Comparison of ENCODE assay signal across 12 cellular contexts in genomic region chr6:156948807-156949206, GRCh38.
A peak's percentile ranks its signal among the peaks of the same experiment; 100 is the strongest.
DNase-seq lines count a peak whose midpoint lies in the region; ATAC-seq, FAIRE-seq and TF ChIP-seq lines count a peak whose summit lies in the region.
"Had no signal": no experiment of that assay in that cellular context is flagged by ENCODE, and none has a peak within 500 bp of the region (broad histone marks: within the 10 kb centered on the region; RNA-seq: fewer than 3 reads in every experiment).

No MANE protein-coding gene starts in this region.

- no peak overlapping the region for H3K14ac ChIP-seq in neuronal stem cell (ENCODE audit: low read length)

- no peak for FAIRE-seq in astrocyte (lab: Jason Lieb, UNC)
- FAIRE-seq: islet of Langerhans had no signal

- H3K4me3 ChIP-seq in astrocyte (ENCODE audit: insufficient read depth, low read depth, low read length) (no peak overlapping the region), neuronal stem cell (ENCODE audit: low read length in 2 of 2) (no peak overlapping the region), esophagus muscularis mucosa (no peak overlapping the region)

- H3K4me1 Mint-ChIP-seq in HFFc6 (ENCODE audit: low read depth) (peaks cover 80% of the 10 kb centered on the region), astrocyte (ENCODE audit: low read depth, unreplicated experiment) (peaks cover 61% of the 10 kb centered on the region)
- H3K4me1 Mint-ChIP-seq in T-helper 2 cell treated with Interferon-gamma antibody and Interleukin-4, amounts not matched to agents 5 μg/mL and 100 μg/mL, for 36 hours (ENCODE audit: low read depth): peaks cover 25% of the 10 kb centered on the region

- peaks cover 6% of the 10 kb centered on the region for H3K79me1 ChIP-seq in neuronal stem cell (ENCODE audit: low read depth, low read length)

- peaks cover 21% of the 10 kb centered on the region for H4K20me1 ChIP-seq in astrocyte (ENCODE audit: insufficient read depth, low read length)

- H3K4me1 ChIP-seq in astrocyte (ENCODE audit: insufficient read depth, low read length) (peaks cover 46% of the 10 kb centered on the region), neuronal stem cell (ENCODE audit: control insufficient read depth in 2 of 2, insufficient read depth in 1 of 2, low read depth in 1 of 2, low read length in 2 of 2) (peaks cover 9 to 21% of the 10 kb centered on the region in 2 donors), esophagus muscularis mucosa (peaks cover 33 to 78% (median 65%) of the 10 kb centered on the region in 4 donors)

- no peak overlapping the region for H2BK12ac ChIP-seq in neuronal stem cell (ENCODE audit: low read length)

- WGBS in neuronal stem cell (ENCODE audit: extremely low coverage in 2 of 2, insufficient read length in 2 of 2, insufficient replicate concordance in 1 of 2), 2 donors: no CpG with 5 or more reads among the region's 2 CpGs
- WGBS in esophagus muscularis mucosa: 67% methylated on average over 2 of the region's 2 CpGs

- H4K91ac ChIP-seq in neuronal stem cell (ENCODE audit: low read depth, low read length, poor library complexity): no peak overlapping the region

- no peaks in the 10 kb centered on the region for H3K36me3 ChIP-seq in astrocyte (ENCODE audit: insufficient read depth, low read length)
- no peaks in the 10 kb centered on the region for H3K36me3 ChIP-seq in neuronal stem cell (replicated peaks in 1 of 2; ENCODE audit: control insufficient read depth in 2 of 2, insufficient read depth in 2 of 2, low read length in 2 of 2)
- no peaks in the 10 kb centered on the region for H3K36me3 ChIP-seq in esophagus muscularis mucosa

- no peaks in the 10 kb centered on the region; the same call in none of the 2 replicates for H3K27me3 Mint-ChIP-seq in HFFc6 (ENCODE audit: insufficient read depth)
- H3K27me3 Mint-ChIP-seq in astrocyte (ENCODE audit: low read depth, unreplicated experiment): no peaks in the 10 kb centered on the region
- H3K27me3 Mint-ChIP-seq in T-helper 2 cell treated with Interferon-gamma antibody and Interleukin-4, amounts not matched to agents 5 μg/mL and 100 μg/mL, for 36 hours (ENCODE audit: low read depth): no peaks in the 10 kb centered on the region
- H3K27me3 Mint-ChIP-seq: CD4-positive, CD25-positive, alpha-beta regulatory T cell had no signal

- peak; percentile 48 for TF ChIP-seq CTCF in HFFc6 (IDR thresholded peaks at IDR 0.05)
- no peak for TF ChIP-seq CTCF in astrocyte (IDR thresholded peaks at IDR 0.05; ENCODE audit: insufficient read depth, low read depth, low read length)
- TF ChIP-seq CTCF in esophagus muscularis mucosa (IDR thresholded peaks at IDR 0.05): no peak

- no peak overlapping the region for H2BK15ac ChIP-seq in neuronal stem cell (ENCODE audit: low read length)

- H3K27me3 ChIP-seq in astrocyte (ENCODE audit: insufficient read depth, low read length): no peaks in the 10 kb centered on the region
- no peaks in the 10 kb centered on the region for H3K27me3 ChIP-seq in neuronal stem cell (ENCODE audit: control insufficient read depth in 3 of 3, insufficient read depth in 3 of 3, low read depth in 1 of 3, low read length in 3 of 3)
- no peaks in the 10 kb centered on the region for H3K27me3 ChIP-seq in esophagus muscularis mucosa

- no peak overlapping the region for H3K23ac ChIP-seq in neuronal stem cell (ENCODE audit: low read depth, low read length, poor library complexity)

- H3K9me3 Mint-ChIP-seq in HFFc6: no peaks in the 10 kb centered on the region
- H3K9me3 Mint-ChIP-seq in astrocyte (ENCODE audit: unreplicated experiment): no peaks in the 10 kb centered on the region
- H3K9me3 Mint-ChIP-seq in T-helper 2 cell treated with Interferon-gamma antibody and Interleukin-4, amounts not matched to agents 5 μg/mL and 100 μg/mL, for 36 hours: no peaks in the 10 kb centered on the region
- H3K9me3 Mint-ChIP-seq: CD4-positive, CD25-positive, alpha-beta regulatory T cell had no signal

- peak; percentile 16 for ATAC-seq in left colon

- H3K79me2 ChIP-seq in astrocyte (ENCODE audit: insufficient read depth, low read length): peaks cover 78% of the 10 kb centered on the region

- H3K9me3 ChIP-seq in astrocyte (ENCODE audit: insufficient read depth, low read depth, low read length) (no peaks in the 10 kb centered on the region), neuronal stem cell (replicated peaks in 1 of 2; ENCODE audit: control insufficient read depth in 2 of 2, insufficient read depth in 1 of 2, low read depth in 1 of 2, low read length in 2 of 2) (no peaks in the 10 kb centered on the region), esophagus muscularis mucosa (no peaks in the 10 kb centered on the region)

- DNase-seq in ACHN (peak; percentile 77), HFFc6 (peak; percentile 85), astrocyte (ENCODE audit: low read depth) (peak; percentile 96), left colon (no peak), neuronal stem cell (ENCODE audit: low spot score) (no peak), NCI-H446 treated with DMSO at 0.1 percent for 48 hours (lab: John Stamatoyannopoulos, UW) (no peak), esophagus muscularis mucosa (ENCODE audit: extremely low spot score) (no peak)
- DNase-seq in T-helper 2 cell treated with Interferon-gamma antibody and Interleukin-4, amounts not matched to agents 5 μg/mL and 100 μg/mL, for 36 hours (ENCODE audit: low spot score): no peak
- DNase-seq: activated CD4-positive, alpha-beta T cell treated with anti-CD3 and anti-CD28 coated beads for 1 hour; CD4-positive, CD25-positive, alpha-beta regulatory T cell; central memory CD4-positive, alpha-beta T cell had no signal

- no peak for TF ChIP-seq EP300 in esophagus muscularis mucosa (IDR thresholded peaks at IDR 0.05)

- H4K8ac ChIP-seq in neuronal stem cell (ENCODE audit: low read depth, low read length): no peak overlapping the region

- H3K4me3 Mint-ChIP-seq in HFFc6 (peak overlapping the region; percentile 70), astrocyte (ENCODE audit: unreplicated experiment) (peak overlapping the region; percentile 51)
- H3K4me3 Mint-ChIP-seq in T-helper 2 cell treated with Interferon-gamma antibody and Interleukin-4, amounts not matched to agents 5 μg/mL and 100 μg/mL, for 36 hours: no peak overlapping the region

- H3K9ac ChIP-seq in astrocyte (ENCODE audit: low read length) (peak overlapping the region; percentile 67), neuronal stem cell (ENCODE audit: low read depth, low read length, poor library complexity) (no peak overlapping the region)

- H3K27ac Mint-ChIP-seq in HFFc6: peak overlapping the region; percentile 87
- H3K27ac Mint-ChIP-seq in astrocyte (ENCODE audit: unreplicated experiment): peak overlapping the region; percentile 90
- no peak overlapping the region for H3K27ac Mint-ChIP-seq in T-helper 2 cell treated with Interferon-gamma antibody and Interleukin-4, amounts not matched to agents 5 μg/mL and 100 μg/mL, for 36 hours

- in situ Hi-C loops in ACHN (cut with HindIII; ENCODE audit: low pct_ligation_motif_present, low pct_unique_long_range_greater_than_20kb, low sequenced_read_pairs): no loop called here

- H2BK5ac ChIP-seq in neuronal stem cell (ENCODE audit: low read length): no peak overlapping the region

- H2BK120ac ChIP-seq in neuronal stem cell (ENCODE audit: low read depth, low read length): no peak overlapping the region

- TF ChIP-seq POLR2A in esophagus muscularis mucosa (IDR thresholded peaks at IDR 0.05; ENCODE audit: low read depth): no peak

- H3K36me3 Mint-ChIP-seq in HFFc6 (ENCODE audit: low read depth) (no peaks in the 10 kb centered on the region), astrocyte (ENCODE audit: low read depth, unreplicated experiment) (no peaks in the 10 kb centered on the region)
- H3K36me3 Mint-ChIP-seq in T-helper 2 cell treated with Interferon-gamma antibody and Interleukin-4, amounts not matched to agents 5 μg/mL and 100 μg/mL, for 36 hours (ENCODE audit: low read depth): no peaks in the 10 kb centered on the region

- H3K27ac ChIP-seq in astrocyte (ENCODE audit: low read depth, low read length): peak overlapping the region; percentile 84
- no peak overlapping the region for H3K27ac ChIP-seq in neuronal stem cell (replicated peaks; ENCODE audit: low read length)
- peak overlapping the region in 2 of 4 donors; percentile 14 to 24 for H3K27ac ChIP-seq in esophagus muscularis mucosa (replicated peaks in 1 of 4)

- H3K4ac ChIP-seq in neuronal stem cell (ENCODE audit: low read length): no peak overlapping the region

- no peak overlapping the region for H2AK5ac ChIP-seq in neuronal stem cell (ENCODE audit: low read depth, low read length)

- H2AFZ ChIP-seq in astrocyte (ENCODE audit: low read depth, low read length): no peak overlapping the region
- no peak overlapping the region for H2AFZ ChIP-seq in neuronal stem cell (ENCODE audit: low read length)

- H3K18ac ChIP-seq in neuronal stem cell (ENCODE audit: low read length): no peak overlapping the region

- intact Hi-C loops in left colon (cut with DNase I, micrococcal nuclease) (no loop called here), esophagus muscularis mucosa (cut with DNase I) (no loop called here)

- H3K4me2 ChIP-seq in astrocyte (ENCODE audit: low read length) (peak overlapping the region; percentile 70), neuronal stem cell (ENCODE audit: insufficient read depth, low read length, poor library complexity, severe bottlenecking) (no peak overlapping the region)

Comparison
In these comparisons a context has a peak if more than half of its experiments do, and no peak if none do; other contexts are left out.
1. DNase-seq: peak in ACHN (single experiment), HFFc6 (single experiment) and astrocyte (single experiment); none in left colon (0 of 2), neuronal stem cell (single experiment), NCI-H446 treated with DMSO at 0.1 percent for 48 hours (single experiment), esophagus muscularis mucosa (single experiment) and T-helper 2 cell treated with Interferon-gamma antibody and Interleukin-4, amounts not matched to agents 5 μg/mL and 100 μg/mL, for 36 hours (single experiment).